ENCODE assay signal across 8 cellular contexts in the genomic region with DNA sequence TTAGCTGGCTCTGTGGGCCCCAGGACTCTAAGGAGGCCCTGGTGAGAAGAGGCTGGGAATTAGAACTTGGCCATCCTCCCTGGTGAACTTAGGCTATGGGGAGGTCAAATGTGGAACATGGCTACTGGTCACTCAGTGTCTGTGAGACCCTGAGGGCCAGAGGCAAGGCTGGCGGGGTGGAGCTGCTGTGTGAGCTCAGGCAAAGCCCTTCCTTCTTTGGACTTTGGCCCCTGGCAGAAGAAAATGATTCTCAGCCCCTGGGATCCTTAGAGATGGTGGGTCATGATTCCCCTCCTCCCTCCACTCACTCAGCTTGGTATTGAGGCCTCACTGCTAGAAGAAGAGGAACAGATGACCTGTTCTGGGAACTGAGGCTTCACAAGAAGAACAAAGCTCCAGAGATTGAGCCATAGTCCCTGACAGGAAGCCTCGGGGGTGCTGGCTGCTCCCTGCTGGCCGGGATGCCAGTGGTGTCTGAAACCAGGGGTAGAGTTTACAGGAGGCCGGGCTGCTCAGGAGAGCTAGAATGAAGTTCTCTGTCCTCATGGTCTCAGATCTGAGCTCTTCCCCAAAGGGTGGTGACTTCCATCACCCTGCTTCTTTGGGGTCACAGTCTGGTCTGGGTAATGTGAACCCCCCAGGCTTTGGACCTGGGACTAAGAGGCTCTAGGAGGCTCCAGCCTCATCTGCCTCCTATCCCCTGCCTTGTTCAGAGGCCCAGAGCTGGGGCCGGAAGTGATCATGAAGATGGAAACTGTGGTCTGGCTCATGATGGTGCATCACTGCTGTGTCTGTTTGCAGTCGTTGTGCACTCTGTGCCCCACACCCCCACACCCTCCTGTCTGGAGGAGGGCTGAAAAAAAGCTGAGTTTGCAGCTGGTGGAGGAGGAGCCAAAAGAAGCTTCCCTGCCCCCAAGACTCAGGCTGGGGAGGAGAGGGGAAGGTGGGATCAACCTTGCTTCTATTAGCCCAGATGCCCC.
DNase-seq lines count a peak whose midpoint lies in the region; ATAC-seq and TF ChIP-seq lines count a peak whose summit lies in the region.

No MANE protein-coding gene starts in this region.

- peak; percentile 55 for ATAC-seq in GM18868 (IDR thresholded peaks at IDR 0.05; ENCODE audit: unreplicated experiment)
- peak; percentile 38 for ATAC-seq in HG03139 (IDR thresholded peaks at IDR 0.05; ENCODE audit: unreplicated experiment)

- in situ Hi-C loops in astrocyte of the spinal cord (cut with HindIII; ENCODE audit: low sequenced_read_pairs), result no loop called here

- H3K4me3 ChIP-seq in astrocyte of the spinal cord (ENCODE audit: low read depth, low read length), result peak overlapping the region; percentile 47

- DNase-seq in T-helper 2 cell (peak; percentile 52 to 99 (median 82)), astrocyte of the spinal cord (ENCODE audit: low read depth, low spot score) (peak; percentile 80), kidney tubule cell (ENCODE audit: low spot score) (peak; percentile 59), NCI-H1436 (lab: John Stamatoyannopoulos, UW) (no peak), NCI-H2196 (lab: John Stamatoyannopoulos, UW; ENCODE audit: unreplicated experiment) (no peak)
- DNase-seq in stimulated activated CD4-positive, alpha-beta T cell treated with anti-CD3 and anti-CD28 coated beads, Interleukin-4, amount 100 ng/mL, for 24 hours, result peak; percentile 92

- TF ChIP-seq CTCF in astrocyte of the spinal cord (IDR thresholded peaks at IDR 0.05; ENCODE audit: low read depth, low read length), result no peak

Comparison
In these comparisons a context has a peak if more than half of its experiments do, and no peak if none do; other contexts are left out.
1. DNase-seq: peak in T-helper 2 cell (5 of 5), astrocyte of the spinal cord (single experiment), kidney tubule cell (single experiment) and stimulated activated CD4-positive, alpha-beta T cell treated with anti-CD3 and anti-CD28 coated beads, Interleukin-4, amount 100 ng/mL, for 24 hours (single experiment); none in NCI-H1436 (single experiment) and NCI-H2196 (single experiment).